In genomic region chr13:50635504-50635903, GRCh38 we compare ENCODE assay signal across 10 cellular contexts.
DNase-seq lines count a peak whose midpoint lies in the region; ATAC-seq and TF ChIP-seq lines count a peak whose summit lies in the region.
"Had no signal": no experiment of that assay in that cellular context is flagged by ENCODE, and none has a peak within 500 bp of the region (broad histone marks: within the 10 kb centered on the region; RNA-seq: fewer than 3 reads in every experiment).

No MANE protein-coding gene starts in this region.

- no peak overlapping the region for H3K27ac ChIP-seq in CD4-positive, CD25-positive, alpha-beta regulatory T cell (ENCODE audit: insufficient read depth, low read length, poor library complexity, severe bottlenecking)
- H3K27ac ChIP-seq in OCI-LY3 (ENCODE audit: low read length) (peak overlapping the region; percentile 61), iPS-18a (ENCODE audit: low read length) (peak overlapping the region; percentile 13)
- H3K27ac ChIP-seq: SK-N-MC had no signal

- peak overlapping the region; percentile 10; the same call in 1 of the 2 replicates for H3K9ac ChIP-seq in OCI-LY3 (ENCODE audit: low read length)
- H3K9ac ChIP-seq in iPS-18a (ENCODE audit: low read length), result no peak overlapping the region

- no peaks in the 10 kb centered on the region for H3K9me3 Mint-ChIP-seq in CD4-positive, CD25-positive, alpha-beta regulatory T cell

- H3K27me3 ChIP-seq in CD4-positive, CD25-positive, alpha-beta regulatory T cell (ENCODE audit: control insufficient read depth, insufficient read depth, low read length), result no peaks in the 10 kb centered on the region
- H3K27me3 ChIP-seq in OCI-LY3 (ENCODE audit: low read depth, low read length) (no peaks in the 10 kb centered on the region), iPS-18a (ENCODE audit: control insufficient read depth, insufficient read depth, low read length) (no peaks in the 10 kb centered on the region)

- H3K27ac Mint-ChIP-seq in CD4-positive, CD25-positive, alpha-beta regulatory T cell, result peak overlapping the region in 2 of 3 donors; percentile 6 to 23

- no peaks in the 10 kb centered on the region for H3K36me3 Mint-ChIP-seq in CD4-positive, CD25-positive, alpha-beta regulatory T cell

- H3K9me3 ChIP-seq in CD4-positive, CD25-positive, alpha-beta regulatory T cell (ENCODE audit: control insufficient read depth in 2 of 2, low read length in 2 of 2), result no peaks in the 10 kb centered on the region
- no peaks in the 10 kb centered on the region for H3K9me3 ChIP-seq in OCI-LY3 (ENCODE audit: insufficient read depth, low read length)
- H3K9me3 ChIP-seq in iPS-18a (ENCODE audit: control insufficient read depth, low read depth, low read length), result no peaks in the 10 kb centered on the region

- no peak overlapping the region for H3K4me3 ChIP-seq in CD4-positive, CD25-positive, alpha-beta regulatory T cell (ENCODE audit: low read depth, low read length)
- peak overlapping the region; percentile 10 for H3K4me3 ChIP-seq in OCI-LY3 (ENCODE audit: low read length)
- H3K4me3 ChIP-seq in iPS-18a (ENCODE audit: low read length), result no peak overlapping the region
- H3K4me3 ChIP-seq: SK-N-MC had no signal

- H3K4me1 ChIP-seq in CD4-positive, CD25-positive, alpha-beta regulatory T cell (ENCODE audit: control insufficient read depth, insufficient read depth, low read length, poor library complexity, severe bottlenecking), result no peaks in the 10 kb centered on the region
- H3K4me1 ChIP-seq in OCI-LY3 (ENCODE audit: low read length) (peaks cover 25% of the 10 kb centered on the region), iPS-18a (ENCODE audit: control insufficient read depth, low read depth, low read length) (peaks cover 11% of the 10 kb centered on the region)

- H3K36me3 ChIP-seq in CD4-positive, CD25-positive, alpha-beta regulatory T cell (ENCODE audit: control insufficient read depth, insufficient read depth, low read length), result no peaks in the 10 kb centered on the region
- H3K36me3 ChIP-seq in OCI-LY3 (replicated peaks; ENCODE audit: low read depth, low read length) (no peaks in the 10 kb centered on the region), iPS-18a (ENCODE audit: control insufficient read depth, low read depth, low read length) (no peaks in the 10 kb centered on the region)

- peaks cover 0 to 5% (median 1%) of the 10 kb centered on the region in 4 donors for H3K4me1 Mint-ChIP-seq in CD4-positive, CD25-positive, alpha-beta regulatory T cell

- DNase-seq in CD4-positive, CD25-positive, alpha-beta regulatory T cell, result no peak
- DNase-seq in NCI-H748 (lab: John Stamatoyannopoulos, UW; ENCODE audit: unreplicated experiment) (no peak), DMS 273 (lab: John Stamatoyannopoulos, UW; ENCODE audit: unreplicated experiment) (no peak), NCI-H1092 treated with DMSO at 0.1 percent for 48 hours (lab: John Stamatoyannopoulos, UW) (no peak), occipital lobe (lab: John Stamatoyannopoulos, UW) (no peak)
- DNase-seq: DND-41 had no signal

- H3K4me3 Mint-ChIP-seq in CD4-positive, CD25-positive, alpha-beta regulatory T cell, result no peak overlapping the region

- peak overlapping the region; percentile 54 for H3K4me2 ChIP-seq in OCI-LY3 (ENCODE audit: low read length)

- peak overlapping the region; percentile 61 for H2AFZ ChIP-seq in OCI-LY3 (ENCODE audit: low read depth, low read length)

- H3K79me2 ChIP-seq in OCI-LY3 (ENCODE audit: low read length), result no peaks in the 10 kb centered on the region

- H3K27me3 Mint-ChIP-seq in CD4-positive, CD25-positive, alpha-beta regulatory T cell, result peaks cover 10% of the 10 kb centered on the region

- no peaks in the 10 kb centered on the region for H4K20me1 ChIP-seq in OCI-LY3 (ENCODE audit: insufficient read depth, low read length)

- no peak for TF ChIP-seq CTCF in OCI-LY3 (IDR thresholded peaks at IDR 0.05; ENCODE audit: low read depth, low read length)

- ATAC-seq in CD4-positive, CD25-positive, alpha-beta regulatory T cell (ENCODE audit: low read depth in 2 of 2), result peak; percentile 28 to 50
- peak; percentile 52 for ATAC-seq in GM21786 (IDR thresholded peaks at IDR 0.05; ENCODE audit: unreplicated experiment)
